In the genomic region with DNA sequence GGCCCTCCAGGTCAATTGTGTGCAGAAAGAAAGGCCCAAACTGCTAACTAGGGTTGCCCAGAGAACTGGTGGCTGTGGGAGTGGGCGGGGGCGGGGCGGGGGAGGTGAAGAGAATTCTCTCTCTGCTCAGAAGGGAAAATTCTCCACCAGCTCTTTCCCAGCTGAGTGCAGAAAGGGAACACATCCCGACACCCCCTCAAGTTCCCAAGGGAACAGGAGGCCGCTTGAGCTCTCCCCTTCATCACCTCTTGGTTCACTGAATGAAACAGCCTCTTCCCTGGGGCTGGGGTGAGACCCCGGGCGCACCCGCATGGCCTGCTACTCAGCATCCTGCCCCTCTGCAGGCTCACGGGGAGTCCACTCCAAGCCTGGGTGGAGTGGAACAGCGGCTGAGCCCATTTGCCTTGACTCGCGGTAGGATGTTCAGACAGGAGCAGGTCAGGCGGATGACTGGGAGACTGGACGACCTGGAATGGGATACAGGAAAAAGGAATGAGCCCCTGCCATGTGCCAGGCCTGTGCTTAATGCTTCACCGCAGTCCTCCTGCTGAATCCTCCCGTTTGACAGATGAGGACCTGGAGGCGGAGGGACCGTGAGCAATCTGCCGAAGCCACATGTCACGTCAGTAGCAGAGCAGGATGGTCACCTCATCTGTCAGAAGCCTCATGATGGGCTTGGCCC, we compare ENCODE assay signal across 20 cellular contexts.
A peak's percentile ranks its signal among the peaks of the same experiment; 100 is the strongest.
DNase-seq lines count a peak whose midpoint lies in the region; TF ChIP-seq lines count a peak whose summit lies in the region.
"Had no signal": no experiment of that assay in that cellular context is flagged by ENCODE, and none has a peak within 500 bp of the region (broad histone marks: within the 10 kb centered on the region; RNA-seq: fewer than 3 reads in every experiment).

No MANE protein-coding gene starts in this region.

- peak overlapping the region; percentile 19 to 72 for H3K18ac ChIP-seq in mesenchymal stem cell (ENCODE audit: low read depth in 1 of 2, low read length in 2 of 2)

- POLR2A ChIA-PET in HEK293 (lab: Yijun Ruan, JAX) = interaction anchor here (1.0 kb wide), 1 partner anchor 94 kb away, joined by 3 read pairs; the partner anchor contains the start of gene FANCC

- H2BK5ac ChIP-seq in mesenchymal stem cell (ENCODE audit: low read depth, low read length, poor library complexity, severe bottlenecking) = no peak overlapping the region

- no peak overlapping the region for H2AFZ ChIP-seq in mesenchymal stem cell (ENCODE audit: low read depth, low read length)

- WGBS in mesenchymal stem cell = 94% methylated on average over 17 of the region's 20 CpGs

- peak overlapping the region; percentile 84 to 95 for H2BK12ac ChIP-seq in mesenchymal stem cell (ENCODE audit: low read length in 2 of 2)

- H3K4me3 ChIP-seq in HEK293 (ENCODE audit: low read depth, low read length) (no peak overlapping the region), mesenchymal stem cell (ENCODE audit: insufficient read depth in 1 of 2, low read depth in 1 of 2, low read length in 2 of 2) (no peak overlapping the region)
- H3K4me3 ChIP-seq: SK-N-MC had no signal

- peak overlapping the region; percentile 85 for H4K91ac ChIP-seq in mesenchymal stem cell (ENCODE audit: low read length)

- H3K23ac ChIP-seq in mesenchymal stem cell (ENCODE audit: low read length in 2 of 2) = no peak overlapping the region

- H3K79me1 ChIP-seq in mesenchymal stem cell (replicated peaks; ENCODE audit: low read length, poor library complexity, severe bottlenecking) = peaks cover 23% of the 10 kb centered on the region

- H3K9me3 ChIP-seq in HEK293 (ENCODE audit: control insufficient read depth, insufficient read depth, low read depth, low read length) = no peaks in the 10 kb centered on the region
- no peaks in the 10 kb centered on the region for H3K9me3 ChIP-seq in mesenchymal stem cell (ENCODE audit: control insufficient read depth, low read length)

- no peak overlapping the region for H3K9ac ChIP-seq in mesenchymal stem cell (ENCODE audit: low read length)

- H3K36me3 ChIP-seq in HEK293 (ENCODE audit: control insufficient read depth in 2 of 2, insufficient read depth in 1 of 2, low read length in 2 of 2) (no peaks in the 10 kb centered on the region), mesenchymal stem cell (ENCODE audit: control insufficient read depth in 1 of 2, insufficient read depth in 2 of 2, low read depth in 1 of 2, low read length in 2 of 2) (peaks cover 0 to 10% of the 10 kb centered on the region in 2 experiments)

- H4K8ac ChIP-seq in mesenchymal stem cell (ENCODE audit: low read length) = peak overlapping the region; percentile 56

- peak in 26 of 61 donors; percentile 3 to 48 (median 16) for DNase-seq in caudate nucleus (lab: John Stamatoyannopoulos, UW)
- DNase-seq in mesenchymal stem cell = no peak
- DNase-seq in putamen (ENCODE audit: low spot score) = peak; percentile 33
- no peak for DNase-seq in NCI-H2081 treated with DMSO at 0.1 percent for 48 hours (lab: John Stamatoyannopoulos, UW)
- no peak for DNase-seq in stimulated activated CD4-positive, alpha-beta T cell treated with anti-CD3 and anti-CD28 coated beads, Interleukin-12 subunit alpha, Interleukin-12 subunit beta, amount 100 ng/mL, for 4 hours
- DNase-seq in RKO (ENCODE audit: low spot score) = no peak
- DNase-seq: CD4-positive, CD25-positive, alpha-beta regulatory T cell; DMS153; DND-41; H7; HFFc6; Karpas-422; NCI-H1092; NCI-H1417 treated with DMSO at 0.1 percent for 48 hours; NCI-H187 treated with DMSO at 0.1 percent for 48 hours; NCI-H2107; NCI-H526 treated with DMSO at 0.1 percent for 48 hours; SHP77 treated with DMSO at 0.1 percent for 48 hours had no signal

- H2AK5ac ChIP-seq in mesenchymal stem cell (ENCODE audit: low read length, severe bottlenecking) = peak overlapping the region; percentile 41

- CTCF ChIA-PET in HEK293 (lab: Yijun Ruan, JAX) = no interaction called here

- no peak for TF ChIP-seq CTCF in HEK293 (tag by site-specific recombination; IDR thresholded peaks at IDR 0.05)

- no peak overlapping the region for H3K4me2 ChIP-seq in mesenchymal stem cell (ENCODE audit: low read length, poor library complexity, severe bottlenecking)

- H3K4me1 ChIP-seq in HEK293 (ENCODE audit: control insufficient read depth, insufficient read depth, low read length) = peaks cover 3% of the 10 kb centered on the region; the same call in 1 of the 2 replicates
- H3K4me1 ChIP-seq in mesenchymal stem cell (ENCODE audit: control insufficient read depth, insufficient read depth, low read depth, low read length) = peaks cover 4% of the 10 kb centered on the region

- H3K14ac ChIP-seq in mesenchymal stem cell (ENCODE audit: low read length in 2 of 2) = peak overlapping the region in 1 of 2 experiments; percentile 74

- H2BK15ac ChIP-seq in mesenchymal stem cell (ENCODE audit: low read depth, poor library complexity, severe bottlenecking) = peak overlapping the region; percentile 92

- H3K27me3 ChIP-seq in mesenchymal stem cell (ENCODE audit: control insufficient read depth in 1 of 2, insufficient read depth in 1 of 2, low read length in 2 of 2) = no peaks in the 10 kb centered on the region

- peak overlapping the region in 1 of 2 experiments; percentile 84 for H3K4ac ChIP-seq in mesenchymal stem cell (ENCODE audit: low read depth in 1 of 2, low read length in 2 of 2)

- H3K27ac ChIP-seq in HEK293 (ENCODE audit: extremely low read depth, low read depth, low read length) (no peak overlapping the region), caudate nucleus (ENCODE audit: low read depth, low read length) (peak overlapping the region; percentile 74), mesenchymal stem cell (ENCODE audit: low read length, poor library complexity, severe bottlenecking) (no peak overlapping the region)

- H2BK120ac ChIP-seq in mesenchymal stem cell (ENCODE audit: low read depth, low read length) = peak overlapping the region; percentile 73

TF ChIP-seq in HEK293, 187 proteins besides CTCF, POLR2A, EP300 and RAD21:
- TF ChIP-seq ZFHX2 (tag by site-specific recombination; conservative IDR thresholded peaks at IDR 0.05) (peak; percentile 35), ZNF548 (tag by site-specific recombination; IDR thresholded peaks at IDR 0.05) (no peak)
